ENCODE assay signal across 28 cellular contexts in genomic region chr3:170713648-170714047, GRCh38.
DNase-seq lines count a peak whose midpoint lies in the region; ATAC-seq, FAIRE-seq and TF ChIP-seq lines count a peak whose summit lies in the region.
"Had no signal": no experiment of that assay in that cellular context is flagged by ENCODE, and none has a peak within 500 bp of the region (broad histone marks: within the 10 kb centered on the region; RNA-seq: fewer than 3 reads in every experiment).

No MANE protein-coding gene starts in this region.

- TF ChIP-seq POLR2A in IMR-90 (IDR thresholded peaks at IDR 0.05; ENCODE audit: low read depth, low read length), result no peak

- H2BK20ac ChIP-seq in IMR-90 (ENCODE audit: low read depth, low read length), result peak overlapping the region; percentile 92

- no CpG with 5 or more reads among the region's 4 CpGs for WGBS in IMR-90 (ENCODE audit: extremely low coverage in 2 of 2, insufficient read length in 1 of 2), 2 experiments
- WGBS in SK-N-SH (ENCODE audit: low lambda C conversion rate), result 78% methylated on average over 4 of the region's 4 CpGs
- WGBS in smooth muscle cell (ENCODE audit: low lambda C conversion rate), result 75% methylated on average over 4 of the region's 4 CpGs

- peak overlapping the region; percentile 92 for H4K5ac ChIP-seq in IMR-90 (ENCODE audit: low read depth, low read length)

- peaks cover 17% of the 10 kb centered on the region for H3K9me3 Mint-ChIP-seq in activated naive CD8-positive, alpha-beta T cell treated with anti-CD3 and anti-CD28 coated beads, Interleukin-2, amount 50 U/mL, for 24 hours

- H3K9me3 ChIP-seq in IMR-90 (ENCODE audit: control insufficient read depth, insufficient read depth, low read length), result peaks cover 8% of the 10 kb centered on the region
- 0 out of 2 replicates have a peak, but pooled peaks cover 5% of the 10 kb centered on the region for H3K9me3 ChIP-seq in SK-N-SH
- no peaks in the 10 kb centered on the region for H3K9me3 ChIP-seq in smooth muscle cell (replicated peaks; ENCODE audit: low read depth)
- H3K9me3 ChIP-seq: pancreas had no signal

- peak overlapping the region; percentile 85 for H3K23ac ChIP-seq in IMR-90 (ENCODE audit: low read depth, low read length)

- H2AFZ ChIP-seq in IMR-90 (replicated peaks; ENCODE audit: low read length, poor library complexity) (no peak overlapping the region), SK-N-SH (ENCODE audit: low read depth) (no peak overlapping the region), smooth muscle cell (ENCODE audit: low read depth) (no peak overlapping the region)
- H2AFZ ChIP-seq: hepatocyte had no signal

- H2AK9ac ChIP-seq in IMR-90 (replicated peaks; ENCODE audit: low read depth, low read length, poor library complexity), result peak overlapping the region; percentile 16

- H3K79me1 ChIP-seq in IMR-90 (ENCODE audit: low read depth in 1 of 2, low read length in 2 of 2), result no peaks in the 10 kb centered on the region

- intact Hi-C loops in IMR-90 (cut with micrococcal nuclease), result loop anchor here (1.0 kb wide), 1 partner anchor 41 kb away; no protein-coding TSS in a partner anchor
- intact Hi-C loops in posterior cingulate gyrus (cut with DNase I), result no loop called here

- no peaks in the 10 kb centered on the region for H3K36me3 ChIP-seq in IMR-90 (ENCODE audit: control insufficient read depth, insufficient read depth, low read length)
- H3K36me3 ChIP-seq in SK-N-SH (replicated peaks in 1 of 2; ENCODE audit: control insufficient read depth in 1 of 2, insufficient read depth in 2 of 2, low read length in 1 of 2), result no peaks in the 10 kb centered on the region
- no peaks in the 10 kb centered on the region for H3K36me3 ChIP-seq in smooth muscle cell (ENCODE audit: low read depth)
- H3K36me3 ChIP-seq: gastroesophageal sphincter, pancreas, tibial artery had no signal

- H3K79me2 ChIP-seq in SK-N-SH (ENCODE audit: insufficient read depth) (no peaks in the 10 kb centered on the region), smooth muscle cell (ENCODE audit: low read depth) (no peaks in the 10 kb centered on the region)
- H3K79me2 ChIP-seq: hepatocyte had no signal

- peak overlapping the region; percentile 47 to 89 for H4K8ac ChIP-seq in IMR-90 (ENCODE audit: low read depth in 2 of 2, low read length in 2 of 2)

- no peak for TF ChIP-seq CTCF in IMR-90 (conservative IDR thresholded peaks at IDR 0.05; ENCODE audit: low read depth, low read length)
- TF ChIP-seq CTCF in SK-N-SH (IDR thresholded peaks at IDR 0.05), result no peak
- TF ChIP-seq CTCF in foreskin keratinocyte (conservative IDR thresholded peaks at IDR 0.05), result no peak
- TF ChIP-seq CTCF in smooth muscle cell (IDR thresholded peaks at IDR 0.05; ENCODE audit: borderline replicate concordance, insufficient read depth, poor library complexity, severe bottlenecking), result no peak

- no peak for FAIRE-seq in RCC 7860 (lab: Jason Lieb, UNC)
- FAIRE-seq: GM12892, pancreas had no signal

- H3K9me1 ChIP-seq in IMR-90 (ENCODE audit: insufficient read depth, low read length), result no peaks in the 10 kb centered on the region; the same call in none of the 2 replicates

- POLR2A ChIA-PET in IMR-90 (lab: Charles Lee; ENCODE audit: unreplicated experiment) (interaction anchor here (1.2 kb wide), 1 partner anchor 41 kb away, joined by 4 read pairs; no protein-coding TSS in a partner anchor), SK-N-SH (lab: Yijun Ruan, JAX) (no interaction called here)

- H3K9me2 ChIP-seq in SK-N-SH, result no peaks in the 10 kb centered on the region

- peak overlapping the region; percentile 92 for H4K91ac ChIP-seq in IMR-90 (ENCODE audit: insufficient read depth, low read depth, low read length)

- no peak overlapping the region for H3K27ac Mint-ChIP-seq in activated naive CD8-positive, alpha-beta T cell treated with anti-CD3 and anti-CD28 coated beads, Interleukin-2, amount 50 U/mL, for 24 hours
- H3K27ac Mint-ChIP-seq: activated T-cell treated with anti-CD3 and anti-CD28 coated beads, Interleukin-2, amount 50 U/mL, for 24 hours; H9; T-helper 1 cell treated with Interleukin-12 subunit alpha and Interleukin-12 subunit beta and Interleukin-4 antibody, amounts not matched to agents 30 μg/mL and 1 μg/mL, for 36 hours had no signal

- peak overlapping the region; percentile 79 for H2AK5ac ChIP-seq in IMR-90 (ENCODE audit: low read depth, low read length)

- CTCF ChIA-PET in IMR-90 (lab: Yijun Ruan, JAX) (interaction anchor here (1.1 to 2.8 kb wide), 4 partner anchors 89 to 300 kb away, joined by 3 to 25 read pairs (median 4); no protein-coding TSS in a partner anchor), SK-N-SH (lab: Yijun Ruan, JAX) (interaction anchor here (0.6 to 1.4 kb wide), 5 partner anchors 11 to 300 kb away, joined by 3 to 6 read pairs (median 3); no protein-coding TSS in a partner anchor)

- H3K4me1 Mint-ChIP-seq in activated naive CD8-positive, alpha-beta T cell treated with anti-CD3 and anti-CD28 coated beads, Interleukin-2, amount 50 U/mL, for 24 hours, result no peaks in the 10 kb centered on the region
- H3K4me1 Mint-ChIP-seq: H9 had no signal

- in situ Hi-C loops in IMR-90 (cut with MboI; ENCODE audit: low sequenced_read_pairs), result loop anchor here (10.0 kb wide), 1 partner anchor 91 kb away; no protein-coding TSS in a partner anchor

- H3K4me3 Mint-ChIP-seq in activated naive CD8-positive, alpha-beta T cell treated with anti-CD3 and anti-CD28 coated beads, Interleukin-2, amount 50 U/mL, for 24 hours, result no peak overlapping the region
- H3K4me3 Mint-ChIP-seq: activated T-cell treated with anti-CD3 and anti-CD28 coated beads, Interleukin-2, amount 50 U/mL, for 24 hours; H9; T-helper 1 cell treated with Interleukin-12 subunit alpha and Interleukin-12 subunit beta and Interleukin-4 antibody, amounts not matched to agents 30 μg/mL and 1 μg/mL, for 36 hours had no signal

- peak overlapping the region; percentile 91 for H2BK120ac ChIP-seq in IMR-90 (ENCODE audit: low read depth, low read length)

- peak overlapping the region; percentile 76; the same call in 1 of the 2 replicates for H3K27ac ChIP-seq in IMR-90 (ENCODE audit: insufficient read depth, low read length)
- peak overlapping the region; percentile 70 to 80; a peak in 3 of 4 replicates for H3K27ac ChIP-seq in SK-N-SH (ENCODE audit: low read depth in 2 of 2, low read length in 1 of 2)
- H3K27ac ChIP-seq in foreskin keratinocyte, result peak overlapping the region; percentile 34
- H3K27ac ChIP-seq in smooth muscle cell (ENCODE audit: low read depth), result peak overlapping the region; percentile 85
- H3K27ac ChIP-seq: body of pancreas, gastroesophageal sphincter, hepatocyte, HL-60, pancreas, tibial artery had no signal

- no peak overlapping the region for H3K9ac ChIP-seq in IMR-90 (ENCODE audit: low read depth, low read length)
- H3K9ac ChIP-seq in SK-N-SH, result peak overlapping the region; percentile 36
- no peak overlapping the region for H3K9ac ChIP-seq in smooth muscle cell (ENCODE audit: low read depth)

- H3K27me3 Mint-ChIP-seq in activated naive CD8-positive, alpha-beta T cell treated with anti-CD3 and anti-CD28 coated beads, Interleukin-2, amount 50 U/mL, for 24 hours, result peaks cover 33% of the 10 kb centered on the region

- H3K27me3 ChIP-seq in IMR-90 (ENCODE audit: control insufficient read depth, insufficient read depth, low read length), result no peaks in the 10 kb centered on the region
- H3K27me3 ChIP-seq in SK-N-SH (ENCODE audit: insufficient read depth), result no peaks in the 10 kb centered on the region
- H3K27me3 ChIP-seq in foreskin keratinocyte, result no peaks in the 10 kb centered on the region
- no peaks in the 10 kb centered on the region for H3K27me3 ChIP-seq in smooth muscle cell (ENCODE audit: low read depth)
- H3K27me3 ChIP-seq: body of pancreas, gastroesophageal sphincter, hepatocyte, pancreas, tibial artery had no signal

- peaks cover 41% of the 10 kb centered on the region for H3F3A ChIP-seq in SK-N-SH (replicated peaks; ENCODE audit: insufficient read depth)
- H3F3A ChIP-seq in smooth muscle cell (ENCODE audit: low read depth), result peaks cover 28% of the 10 kb centered on the region

- peak overlapping the region; percentile 90 for H3K4ac ChIP-seq in IMR-90 (ENCODE audit: low read depth, low read length)

- TF ChIP-seq RAD21 in IMR-90 (IDR thresholded peaks at IDR 0.05; ENCODE audit: low read length) (no peak), SK-N-SH (IDR thresholded peaks at IDR 0.05; ENCODE audit: low read length) (no peak)

- peak overlapping the region; percentile 91 for H3K14ac ChIP-seq in IMR-90 (replicated peaks; ENCODE audit: low read depth, low read length)

- peak overlapping the region; percentile 66; the same call in 1 of the 2 replicates for H3K56ac ChIP-seq in IMR-90 (ENCODE audit: extremely low read depth, insufficient read depth, low read length)

- dilution Hi-C loops in IMR-90 (cut with HindIII; ENCODE audit: low sequenced_read_pairs, unreplicated experiment), result no loop called here

- H2BK15ac ChIP-seq in IMR-90 (ENCODE audit: low read depth, low read length), result peak overlapping the region; percentile 84; the same call in 2 of the 3 replicates

- no peak for ATAC-seq in IMR-90 (ENCODE audit: low read depth)
- ATAC-seq in foreskin keratinocyte, result no peak
- ATAC-seq in activated naive CD8-positive, alpha-beta T cell treated with anti-CD3 and anti-CD28 coated beads, Interleukin-2, amount 50 U/mL, for 24 hours, result no peak
- ATAC-seq: body of pancreas, gastroesophageal sphincter, pancreas had no signal

- TF ChIP-seq EP300 in SK-N-SH (IDR thresholded peaks at IDR 0.05; ENCODE audit: borderline replicate concordance in 1 of 2, low read depth in 1 of 2, low read length in 1 of 2), result no peak

- peak overlapping the region; percentile 95 for H2BK5ac ChIP-seq in IMR-90 (ENCODE audit: low read depth, low read length, poor library complexity, severe bottlenecking)

- H4K20me1 ChIP-seq in IMR-90 (ENCODE audit: insufficient read depth, low read length) (no peaks in the 10 kb centered on the region), SK-N-SH (ENCODE audit: insufficient read depth) (no peaks in the 10 kb centered on the region), smooth muscle cell (ENCODE audit: low read depth) (no peaks in the 10 kb centered on the region)

- BruUV-seq in IMR-90 (replicated peaks; lab: Mats Ljungman, UMichigan), result no TSS peak

- peak overlapping the region; percentile 93 for H3K18ac ChIP-seq in IMR-90 (ENCODE audit: low read depth, low read length)

- no peaks in the 10 kb centered on the region for H3K36me3 Mint-ChIP-seq in activated naive CD8-positive, alpha-beta T cell treated with anti-CD3 and anti-CD28 coated beads, Interleukin-2, amount 50 U/mL, for 24 hours (ENCODE audit: low read depth)

- H3K4me1 ChIP-seq in IMR-90 (ENCODE audit: control insufficient read depth, insufficient read depth, low read length) (peaks cover 13% of the 10 kb centered on the region), SK-N-SH (ENCODE audit: control insufficient read depth in 1 of 2, insufficient read depth in 2 of 2, low read depth in 1 of 2, low read length in 1 of 2) (peaks cover 2 to 18% of the 10 kb centered on the region in 2 experiments; a peak in 3 of 4 replicates), foreskin keratinocyte (peaks cover 43% of the 10 kb centered on the region), smooth muscle cell (ENCODE audit: low read depth) (no peaks in the 10 kb centered on the region)
- H3K4me1 ChIP-seq: body of pancreas, gastroesophageal sphincter, pancreas, tibial artery had no signal

- no peak for DNase-seq in IMR-90
- no peak for DNase-seq in SK-N-SH
- DNase-seq in foreskin keratinocyte, result no peak
- DNase-seq in smooth muscle cell (lab: John Stamatoyannopoulos, UW; ENCODE audit: unreplicated experiment), result no peak
- DNase-seq in posterior cingulate gyrus, result no peak
- no peak for DNase-seq in RCC 7860 (ENCODE audit: low spot score)
- DNase-seq in activated naive CD8-positive, alpha-beta T cell treated with anti-CD3 and anti-CD28 coated beads, Interleukin-2, amount 50 U/mL, for 24 hours, result no peak
- DNase-seq: activated gamma-delta T cell; activated T-cell treated with anti-CD3 and anti-CD28 coated beads, Interleukin-2, amount 50 U/mL, for 24 hours; body of pancreas; C1 segment of cervical spinal cord; cerebellar nuclear complex; COR-L47; H9; NCI-H1436; NCI-H2081 treated with DMSO at 0.1 percent for 48 hours; NCI-H345; NCI-H748 treated with DMSO at 0.1 percent for 48 hours; pancreas; RPMI8226; stimulated activated CD4-positive, alpha-beta T cell treated with anti-CD3 and anti-CD28 coated beads, Interleukin-4, amount 100 ng/mL, for 1 hour; tibial artery had no signal

- H3K4me2 ChIP-seq in IMR-90 (ENCODE audit: low read depth, low read length) (peak overlapping the region; percentile 10; the same call in 1 of the 2 replicates), SK-N-SH (peak overlapping the region; percentile 29), smooth muscle cell (peak overlapping the region; percentile 61)
- H3K4me2 ChIP-seq: hepatocyte had no signal

- no peak overlapping the region for H3K4me3 ChIP-seq in IMR-90 (ENCODE audit: insufficient read depth, low read depth, low read length)
- H3K4me3 ChIP-seq in SK-N-SH (ENCODE audit: low read depth in 2 of 2, low read length in 1 of 2), result no peak overlapping the region
- H3K4me3 ChIP-seq in smooth muscle cell, result no peak overlapping the region
- H3K4me3 ChIP-seq: body of pancreas, gastroesophageal sphincter, hepatocyte, lung, pancreas, tibial artery had no signal

Comparison
In these comparisons a context has a peak if more than half of its experiments do, and no peak if none do; other contexts are left out.
1. H3K27ac ChIP-seq: peak in every context shown above with its lines; median percentile 85 in smooth muscle cell; 76 in IMR-90; 75 in SK-N-SH; 34 in foreskin keratinocyte.
2. H3K4me2 ChIP-seq: peak in every context shown above with its lines; median percentile 61 in smooth muscle cell; 29 in SK-N-SH; 10 in IMR-90.